In the genomic region with DNA sequence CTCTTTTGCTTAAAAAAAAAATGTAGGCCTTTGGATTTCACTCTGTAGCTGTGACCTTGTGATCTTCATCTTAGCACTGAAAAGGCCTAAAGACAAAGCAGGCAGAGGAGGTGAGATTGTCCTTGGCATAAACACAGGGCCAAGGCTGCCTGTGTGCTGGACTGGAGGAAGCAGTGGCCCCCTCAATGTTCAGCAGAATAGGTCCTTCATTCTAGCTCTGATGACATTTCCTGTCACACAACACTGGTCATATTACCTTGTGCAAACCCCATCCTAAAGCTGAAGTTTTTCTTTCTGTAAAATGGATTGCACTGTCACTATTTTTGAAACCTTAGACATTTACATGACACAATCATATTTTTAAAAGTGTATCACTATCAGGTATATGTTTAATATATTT, we compare ENCODE assay signal across 18 cellular contexts.
DNase-seq lines count a peak whose midpoint lies in the region; ATAC-seq, FAIRE-seq and TF ChIP-seq lines count a peak whose summit lies in the region.
"Had no signal": no experiment of that assay in that cellular context is flagged by ENCODE, and none has a peak within 500 bp of the region (broad histone marks: within the 10 kb centered on the region; RNA-seq: fewer than 3 reads in every experiment).

No MANE protein-coding gene starts in this region.

- H3K4me3 Mint-ChIP-seq in GM23338: no peak overlapping the region
- H3K4me3 Mint-ChIP-seq: activated naive CD8-positive, alpha-beta T cell treated with anti-CD3 and anti-CD28 coated beads, Interleukin-2, amount 50 U/mL, for 24 hours; type B pancreatic cell had no signal

- no peak overlapping the region for H2BK20ac ChIP-seq in H1 (ENCODE audit: low read length)

- no peak overlapping the region for H3K27ac Mint-ChIP-seq in GM23338
- H3K27ac Mint-ChIP-seq: type B pancreatic cell had no signal

- H3K9me2 ChIP-seq in GM23338 (ENCODE audit: insufficient read depth): no peaks in the 10 kb centered on the region

- no peak overlapping the region for H3K18ac ChIP-seq in H1 (ENCODE audit: extremely low read depth, low read length)

- peak; percentile 3 for DNase-seq in NK-92 treated with Interleukin-12 subunit alpha and Interleukin-12 subunit beta, amount 100 ng/mL, for 24 hours (lab: John Stamatoyannopoulos, UW)
- no peak for DNase-seq in NK-92 (lab: John Stamatoyannopoulos, UW; ENCODE audit: unreplicated experiment)
- DNase-seq in GF-D8 (lab: John Stamatoyannopoulos, UW): peak; percentile 35
- no peak for DNase-seq in H1 (ENCODE audit: low read depth in 1 of 2, low spot score in 2 of 2)
- DNase-seq in cerebellum (ENCODE audit: low spot score): no peak
- DNase-seq in activated effector memory CD4-positive, alpha-beta T cell treated with anti-CD3 and anti-CD28 coated beads, Interleukin-2, amount 50 U/mL, for 16 hours: no peak
- DNase-seq in GM23338 (ENCODE audit: low spot score): no peak
- DNase-seq: activated naive CD8-positive, alpha-beta T cell treated with anti-CD3 and anti-CD28 coated beads, Interleukin-2, amount 50 U/mL, for 24 hours; GDM1; HCEC 1CT; NCI-H1417 treated with DMSO at 0.1 percent for 48 hours; PC-9 had no signal

- no peak overlapping the region for H4K91ac ChIP-seq in H1 (replicated peaks; ENCODE audit: insufficient read length, low read length)

- no peaks in the 10 kb centered on the region for H3K23me2 ChIP-seq in H1 (ENCODE audit: low read depth, low read length)

- H2AFZ ChIP-seq in H1 (ENCODE audit: low read length): no peak overlapping the region
- H2AFZ ChIP-seq in GM23338: no peak overlapping the region
- H2AFZ ChIP-seq: PC-9 had no signal

- CTCF ChIA-PET in H1 (lab: Charles Lee; ENCODE audit: partially characterized antibody): interaction anchor here (0.6 to 1.4 kb wide), 3 partner anchors 76 to 148 kb away, joined by 3 to 4 read pairs (median 3); a partner anchor contains a TSS

- H3K14ac ChIP-seq in H1 (ENCODE audit: insufficient read length): no peak overlapping the region

- H2AK5ac ChIP-seq in H1 (ENCODE audit: low read depth, low read length): no peak overlapping the region

- H3F3A ChIP-seq in GM23338 (replicated peaks; ENCODE audit: low read depth): no peaks in the 10 kb centered on the region

- H3K27me3 Mint-ChIP-seq in GM23338 (ENCODE audit: insufficient read depth, low read depth, poor library complexity): peaks cover 2% of the 10 kb centered on the region
- H3K27me3 Mint-ChIP-seq: activated naive CD8-positive, alpha-beta T cell treated with anti-CD3 and anti-CD28 coated beads, Interleukin-2, amount 50 U/mL, for 24 hours had no signal

- H3K36me3 Mint-ChIP-seq in GM23338 (ENCODE audit: low read depth): no peaks in the 10 kb centered on the region
- H3K36me3 Mint-ChIP-seq: type B pancreatic cell had no signal

- TF ChIP-seq RAD21 in H1 (IDR thresholded peaks at IDR 0.05 in 1 of 2, conservative IDR thresholded peaks at IDR 0.05 in 1 of 2; ENCODE audit: low read depth in 2 of 2, low read length in 2 of 2): no peak

- H4K5ac ChIP-seq in H1 (ENCODE audit: insufficient read length, low read depth, low read length): no peak overlapping the region

- H4K20me1 ChIP-seq in H1 (replicated peaks in 1 of 2; ENCODE audit: control insufficient read depth in 1 of 2, insufficient read depth in 2 of 2, low read length in 2 of 2) (no peaks in the 10 kb centered on the region), GM23338 (replicated peaks; ENCODE audit: insufficient read depth) (no peaks in the 10 kb centered on the region)

- H3K9me3 ChIP-seq in H1 (ENCODE audit: insufficient read depth in 2 of 2, low read depth in 1 of 2, low read length in 1 of 2): no peaks in the 10 kb centered on the region
- H3K9me3 ChIP-seq: SJSA1 had no signal

- no peaks in the 10 kb centered on the region for H3K9me3 Mint-ChIP-seq in GM23338

- no peak overlapping the region for H3K9ac ChIP-seq in H1 (replicated peaks in 1 of 4; ENCODE audit: extremely low read depth in 1 of 4, low read depth in 3 of 4, low read length in 3 of 4)

- no peak overlapping the region for H2BK15ac ChIP-seq in H1 (ENCODE audit: low read length)

- H3K56ac ChIP-seq in H1 (replicated peaks; ENCODE audit: insufficient read length, low read depth, low read length): peak overlapping the region; percentile 38

- TF ChIP-seq CTCF in H1 (IDR thresholded peaks at IDR 0.05; ENCODE audit: control extremely low read depth in 1 of 3, insufficient read depth in 1 of 3, low read depth in 1 of 3, low read length in 3 of 3) (no peak), GM23338 (conservative IDR thresholded peaks at IDR 0.05; ENCODE audit: low read depth in 2 of 2) (no peak)

- no peak for TF ChIP-seq POLR2A in H1 (IDR thresholded peaks at IDR 0.05; ENCODE audit: control extremely low read depth in 1 of 2, low read depth in 2 of 2, low read length in 2 of 2)

- H3K4me1 ChIP-seq in H1 (replicated peaks in 1 of 4; ENCODE audit: control insufficient read depth in 3 of 4, insufficient read depth in 4 of 4, low read length in 3 of 4): peaks cover 0 to 3% (median under 1%) of the 10 kb centered on the region in 4 experiments; a peak in 1 of 7 replicates
- H3K4me1 ChIP-seq in GM23338 (ENCODE audit: insufficient read depth): no peaks in the 10 kb centered on the region
- H3K4me1 ChIP-seq: SJSA1 had no signal

- H3K79me1 ChIP-seq in H1 (ENCODE audit: low read depth, low read length): no peaks in the 10 kb centered on the region

- no peak overlapping the region for H3K4ac ChIP-seq in H1 (replicated peaks; ENCODE audit: insufficient read length, low read depth, low read length)

- POLR2A ChIA-PET in H1 (lab: Charles Lee; ENCODE audit: partially characterized antibody): no interaction called here

- H3K4me3 ChIP-seq in H1 (ENCODE audit: extremely low read depth in 1 of 4, insufficient read depth in 2 of 4, low read depth in 3 of 4, low read length in 4 of 4): no peak overlapping the region
- no peak overlapping the region for H3K4me3 ChIP-seq in GM23338
- H3K4me3 ChIP-seq: PC-9, SJSA1 had no signal

- no peaks in the 10 kb centered on the region for H3K79me2 ChIP-seq in H1 (ENCODE audit: control insufficient read depth in 1 of 2, insufficient read depth in 2 of 2, low read length in 2 of 2)
- no peaks in the 10 kb centered on the region for H3K79me2 ChIP-seq in GM23338 (replicated peaks; ENCODE audit: insufficient read depth)

- no peak overlapping the region for H2BK12ac ChIP-seq in H1 (ENCODE audit: low read depth, low read length)

- H3K27me3 ChIP-seq in H1 (replicated peaks in 1 of 4; ENCODE audit: control insufficient read depth in 3 of 4, extremely low read depth in 1 of 4, insufficient read depth in 3 of 4, low read length in 3 of 4) (no peaks in the 10 kb centered on the region), GM23338 (ENCODE audit: insufficient read depth) (no peaks in the 10 kb centered on the region)
- H3K27me3 ChIP-seq: SJSA1 had no signal

- no peaks in the 10 kb centered on the region for H3K36me3 ChIP-seq in H1 (ENCODE audit: control insufficient read depth in 2 of 4, insufficient read depth in 4 of 4, low read length in 3 of 4)
- H3K36me3 ChIP-seq in GM23338 (ENCODE audit: insufficient read depth): no peaks in the 10 kb centered on the region
- H3K36me3 ChIP-seq: SJSA1 had no signal

- ATAC-seq in HG02885 (IDR thresholded peaks at IDR 0.05; ENCODE audit: poor library complexity, unreplicated experiment): peak; percentile 48
- no peak for ATAC-seq in GM23338
- ATAC-seq: activated CD4-positive, CD25-positive, alpha-beta regulatory T cell treated with anti-CD3 and anti-CD28 coated beads, Interleukin-2, amount 50 U/mL, for 24 hours; activated naive CD8-positive, alpha-beta T cell treated with anti-CD3 and anti-CD28 coated beads, Interleukin-2, amount 50 U/mL, for 24 hours had no signal

- FAIRE-seq in H1 (lab: Jason Lieb, UNC): no peak
- FAIRE-seq: bronchial epithelial cell, HTR-8/SVneo had no signal

- H3K4me2 ChIP-seq in H1 (ENCODE audit: insufficient read depth in 1 of 2, low read depth in 2 of 2, low read length in 2 of 2): no peak overlapping the region
- H3K4me2 ChIP-seq in GM23338: no peak overlapping the region
- H3K4me2 ChIP-seq: PC-9 had no signal

- H3K27ac ChIP-seq in H1 (ENCODE audit: low read depth, low read length) (no peak overlapping the region), GM23338 (ENCODE audit: low read depth) (no peak overlapping the region)
- H3K27ac ChIP-seq: PC-9, SJSA1 had no signal

- H3K23ac ChIP-seq in H1 (ENCODE audit: insufficient read length): no peak overlapping the region

- TF ChIP-seq EP300 in H1 (IDR thresholded peaks at IDR 0.05; ENCODE audit: borderline replicate concordance in 1 of 2, low read depth in 2 of 2, low read length in 2 of 2): no peak

- H3K4me1 Mint-ChIP-seq in GM23338: no peaks in the 10 kb centered on the region

- no peak overlapping the region for H2BK5ac ChIP-seq in H1 (ENCODE audit: low read depth, low read length)

- no peak overlapping the region for H2BK120ac ChIP-seq in H1 (replicated peaks; ENCODE audit: low read depth, low read length)

- H4K8ac ChIP-seq in H1 (ENCODE audit: extremely low read depth, insufficient read depth, low read length): no peak overlapping the region

TF ChIP-seq in H1, 55 proteins besides CTCF, POLR2A, EP300 and RAD21:
- TF ChIP-seq EZH2 (IDR thresholded peaks at IDR 0.05; ENCODE audit: low read depth, low read length, severe bottlenecking) (no peak), CBX8 (IDR thresholded peaks at IDR 0.05; ENCODE audit: borderline replicate concordance, low read depth, low read length) (no peak), MAFK (IDR thresholded peaks at IDR 0.05; ENCODE audit: low read depth, low read length) (no peak)
- TF ChIP-seq, protein P1, sequence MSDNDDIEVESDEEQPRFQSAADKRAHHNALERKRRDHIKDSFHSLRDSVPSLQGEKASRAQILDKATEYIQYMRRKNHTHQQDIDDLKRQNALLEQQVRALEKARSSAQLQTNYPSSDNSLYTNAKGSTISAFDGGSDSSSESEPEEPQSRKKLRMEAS (IDR thresholded peaks at IDR 0.05): no peak

TF ChIP-seq in GM23338, 12 proteins besides CTCF, POLR2A, EP300 and RAD21 (continues in another document):
- no peak for TF ChIP-seq NANOG (IDR thresholded peaks at IDR 0.05; ENCODE audit: borderline replicate concordance)
- no peak for TF ChIP-seq STAT1 (IDR thresholded peaks at IDR 0.05; ENCODE audit: unreplicated experiment)
- no peak for TF ChIP-seq ZNF331 (CRISPR knock-in tag; IDR thresholded peaks at IDR 0.05; ENCODE audit: low read depth)
- TF ChIP-seq, protein P2, sequence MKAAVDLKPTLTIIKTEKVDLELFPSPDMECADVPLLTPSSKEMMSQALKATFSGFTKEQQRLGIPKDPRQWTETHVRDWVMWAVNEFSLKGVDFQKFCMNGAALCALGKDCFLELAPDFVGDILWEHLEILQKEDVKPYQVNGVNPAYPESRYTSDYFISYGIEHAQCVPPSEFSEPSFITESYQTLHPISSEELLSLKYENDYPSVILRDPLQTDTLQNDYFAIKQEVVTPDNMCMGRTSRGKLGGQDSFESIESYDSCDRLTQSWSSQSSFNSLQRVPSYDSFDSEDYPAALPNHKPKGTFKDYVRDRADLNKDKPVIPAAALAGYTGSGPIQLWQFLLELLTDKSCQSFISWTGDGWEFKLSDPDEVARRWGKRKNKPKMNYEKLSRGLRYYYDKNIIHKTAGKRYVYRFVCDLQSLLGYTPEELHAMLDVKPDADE (IDR thresholded peaks at IDR 0.05): no peak
- no peak for TF ChIP-seq ZNF114 (CRISPR knock-in tag; IDR thresholded peaks at IDR 0.05)

Comparison
In these comparisons a context has a peak if more than half of its experiments do, and no peak if none do; other contexts are left out.
1. DNase-seq: peak in NK-92 treated with Interleukin-12 subunit alpha and Interleukin-12 subunit beta, amount 100 ng/mL, for 24 hours (single experiment) and GF-D8 (single experiment); none in NK-92 (single experiment), H1 (0 of 2), cerebellum (single experiment), activated effector memory CD4-positive, alpha-beta T cell treated with anti-CD3 and anti-CD28 coated beads, Interleukin-2, amount 50 U/mL, for 16 hours (single experiment) and GM23338 (single experiment).